ENCODE assay signal across 8 cellular contexts in genomic region chr1:22275626-22276395, GRCh38.
A peak's percentile ranks its signal among the peaks of the same experiment; 100 is the strongest.
DNase-seq lines count a peak whose midpoint lies in the region; ATAC-seq, FAIRE-seq and TF ChIP-seq lines count a peak whose summit lies in the region.

No MANE protein-coding gene starts in this region.

- peaks cover 6% of the 10 kb centered on the region for H3K9me3 Mint-ChIP-seq in Calu3 (ENCODE audit: low read depth, unreplicated experiment)

- H3K4me3 Mint-ChIP-seq in Calu3 (ENCODE audit: low read depth, unreplicated experiment) = no peak overlapping the region

- H3K27ac Mint-ChIP-seq in Calu3 (ENCODE audit: unreplicated experiment) = no peak overlapping the region

- no peaks in the 10 kb centered on the region for H3K79me2 ChIP-seq in hepatocyte

- TF ChIP-seq CTCF in Calu3 (IDR thresholded peaks at IDR 0.05; ENCODE audit: unreplicated experiment) (peak; percentile 79), hepatocyte (IDR thresholded peaks at IDR 0.05; ENCODE audit: poor library complexity) (peak; percentile 69)

- H3K9me2 ChIP-seq in hepatocyte (replicated peaks; ENCODE audit: insufficient read depth) = no peaks in the 10 kb centered on the region

- no peak overlapping the region for H3K4me2 ChIP-seq in hepatocyte

- CTCF ChIA-PET in Calu3 (lab: Charles Lee) = interaction anchor here (0.9 to 1.8 kb wide), 2 partner anchors 144 to 170 kb away, joined by 3 to 8 read pairs; no protein-coding TSS in a partner anchor

- DNase-seq in Calu3 (peak; percentile 77), HuH-7 (ENCODE audit: low spot score) (peak; percentile 90), SK-MEL-5 (ENCODE audit: low read depth, low spot score) (peak; percentile 65), amniotic epithelial cell (ENCODE audit: low read depth) (peak; percentile 43), hepatocyte (ENCODE audit: low spot score) (peak; percentile 68), small intestine (peak; percentile 49)

- H3K36me3 ChIP-seq in hepatocyte (replicated peaks; ENCODE audit: insufficient read depth, low read depth) = no peaks in the 10 kb centered on the region
- H3K36me3 ChIP-seq in small intestine (ENCODE audit: control insufficient read depth in 2 of 2, insufficient read depth in 2 of 2, low read length in 2 of 2) = no peaks in the 10 kb centered on the region

- WGBS in hepatocyte (ENCODE audit: low lambda C conversion rate, missing lambda C conversion rate) = 40% methylated on average over 16 of the region's 16 CpGs
- WGBS in small intestine, 3 donors = 33 to 37% (median 36%) methylated on average over 15 to 16 of the region's 16 CpGs

- peaks cover 13% of the 10 kb centered on the region for H3K4me1 Mint-ChIP-seq in Calu3 (ENCODE audit: low read depth, unreplicated experiment)

- no TSS peak for BruUV-seq in Calu3 (replicated peaks; lab: Mats Ljungman, UMichigan)

- H3K4me1 ChIP-seq in hepatocyte (ENCODE audit: insufficient read depth) (no peaks in the 10 kb centered on the region), small intestine (ENCODE audit: control insufficient read depth in 2 of 2, insufficient read depth in 1 of 2, low read depth in 1 of 2, low read length in 1 of 2) (no peaks in the 10 kb centered on the region)

- H3K27me3 ChIP-seq in hepatocyte (no peaks in the 10 kb centered on the region), small intestine (ENCODE audit: control insufficient read depth in 2 of 2, insufficient read depth in 2 of 2, low read length in 2 of 2) (no peaks in the 10 kb centered on the region)

- FAIRE-seq in small intestine (lab: Jason Lieb, UNC) = no peak

- in situ Hi-C loops in SK-MEL-5 (cut with HindIII; ENCODE audit: low pct_unique_long_range_greater_than_20kb, low sequenced_read_pairs) = no loop called here

- intact Hi-C loops in Calu3 (cut with micrococcal nuclease; ENCODE audit: unreplicated experiment) = loop anchor here (5.0 to 10.0 kb wide), 2 partner anchors 51 to 144 kb away; no protein-coding TSS in a partner anchor

- H3K9me3 ChIP-seq in hepatocyte (ENCODE audit: low read depth) (no peaks in the 10 kb centered on the region), small intestine (ENCODE audit: control insufficient read depth, low read depth) (no peaks in the 10 kb centered on the region)

- peaks cover 29% of the 10 kb centered on the region for H3K27me3 Mint-ChIP-seq in Calu3 (ENCODE audit: unreplicated experiment)

- no peaks in the 10 kb centered on the region for H3K36me3 Mint-ChIP-seq in Calu3 (ENCODE audit: insufficient read depth, unreplicated experiment)

- no peaks in the 10 kb centered on the region for H4K20me1 ChIP-seq in hepatocyte (ENCODE audit: insufficient read depth, poor library complexity, severe bottlenecking)

- H3K27ac ChIP-seq in hepatocyte = peak overlapping the region; percentile 38
- no peak overlapping the region for H3K27ac ChIP-seq in small intestine (ENCODE audit: low read depth in 1 of 2, low read length in 1 of 2)

- ATAC-seq in HG03432 (IDR thresholded peaks at IDR 0.05; ENCODE audit: unreplicated experiment) (no peak), HG02840 (IDR thresholded peaks at IDR 0.05; ENCODE audit: low FRiP score, unreplicated experiment) (no peak)

- H3K4me3 ChIP-seq in hepatocyte = no peak overlapping the region
- H3K4me3 ChIP-seq in small intestine (ENCODE audit: low read depth in 1 of 2, low read length in 2 of 2) = no peak overlapping the region

- no peak overlapping the region for H2AFZ ChIP-seq in hepatocyte
